ENCODE assay signal across 3 cellular contexts in the genomic region with DNA sequence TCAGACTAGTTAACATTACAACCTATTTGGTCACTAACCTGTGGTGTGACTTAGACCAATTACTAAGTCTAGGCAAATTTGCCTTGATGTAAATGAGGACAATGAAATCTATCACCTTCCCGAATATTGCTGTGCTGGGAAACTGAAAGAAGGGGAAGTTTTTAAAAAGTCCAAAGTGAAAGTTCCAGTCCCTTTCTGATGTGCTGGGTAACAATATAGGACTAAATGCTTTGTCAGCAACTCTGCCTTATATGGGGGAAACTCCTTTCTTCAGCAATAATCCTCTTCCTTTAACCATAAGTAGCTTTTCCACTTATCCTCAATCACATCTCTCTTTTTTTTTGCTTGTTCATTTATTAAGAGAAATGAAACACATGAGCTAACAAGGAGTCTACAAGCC.
TF ChIP-seq lines count a peak whose summit lies in the region.

No MANE protein-coding gene starts in this region.

TF ChIP-seq in IMR-90, 13 proteins besides CTCF, POLR2A, EP300 and RAD21:
- TF ChIP-seq MAFK (IDR thresholded peaks at IDR 0.05; ENCODE audit: low read depth, low read length) (peak; percentile 87), CEBPB (IDR thresholded peaks at IDR 0.05; ENCODE audit: low read depth, low read length) (no peak)

TF ChIP-seq in GM12878, 131 proteins besides CTCF, POLR2A, EP300 and RAD21:
- TF ChIP-seq TCF3 (IDR thresholded peaks at IDR 0.05; ENCODE audit: borderline replicate concordance, insufficient read depth, low read depth, low read length): no peak
- TF ChIP-seq PAX8 (IDR thresholded peaks at IDR 0.05): 0 out of 2 replicates have a peak, but pooled peaks have one; percentile 31
- no peak for TF ChIP-seq RELA (IDR thresholded peaks at IDR 0.05; ENCODE audit: borderline replicate concordance, partially characterized antibody)
- TF ChIP-seq SMARCA5 (IDR thresholded peaks at IDR 0.05): no peak
- no peak for TF ChIP-seq CEBPB (IDR thresholded peaks at IDR 0.05; ENCODE audit: borderline replicate concordance in 1 of 2, low read depth in 2 of 2, low read length in 2 of 2)
- TF ChIP-seq ZNF217 (IDR thresholded peaks at IDR 0.05): peak; percentile 15; the same call in 1 of the 2 replicates
- no peak for TF ChIP-seq SMAD1 (IDR thresholded peaks at IDR 0.05; ENCODE audit: low read depth, partially characterized antibody)
- TF ChIP-seq, protein P1, sequence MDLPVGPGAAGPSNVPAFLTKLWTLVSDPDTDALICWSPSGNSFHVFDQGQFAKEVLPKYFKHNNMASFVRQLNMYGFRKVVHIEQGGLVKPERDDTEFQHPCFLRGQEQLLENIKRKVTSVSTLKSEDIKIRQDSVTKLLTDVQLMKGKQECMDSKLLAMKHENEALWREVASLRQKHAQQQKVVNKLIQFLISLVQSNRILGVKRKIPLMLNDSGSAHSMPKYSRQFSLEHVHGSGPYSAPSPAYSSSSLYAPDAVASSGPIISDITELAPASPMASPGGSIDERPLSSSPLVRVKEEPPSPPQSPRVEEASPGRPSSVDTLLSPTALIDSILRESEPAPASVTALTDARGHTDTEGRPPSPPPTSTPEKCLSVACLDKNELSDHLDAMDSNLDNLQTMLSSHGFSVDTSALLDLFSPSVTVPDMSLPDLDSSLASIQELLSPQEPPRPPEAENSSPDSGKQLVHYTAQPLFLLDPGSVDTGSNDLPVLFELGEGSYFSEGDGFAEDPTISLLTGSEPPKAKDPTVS (IDR thresholded peaks at IDR 0.05; ENCODE audit: low read depth, low read length): no peak
- no peak for TF ChIP-seq ZZZ3 (IDR thresholded peaks at IDR 0.05; ENCODE audit: control insufficient read depth, insufficient read length, low read depth)
- no peak for TF ChIP-seq TARDBP (IDR thresholded peaks at IDR 0.05; ENCODE audit: borderline replicate concordance)
- TF ChIP-seq CHD2 (IDR thresholded peaks at IDR 0.05; ENCODE audit: borderline replicate concordance, low read depth, low read length): no peak
- TF ChIP-seq PML (IDR thresholded peaks at IDR 0.05; ENCODE audit: low read length): no peak
- TF ChIP-seq TCF7 (IDR thresholded peaks at IDR 0.05; ENCODE audit: borderline replicate concordance): no peak
- TF ChIP-seq FOXK2 (IDR thresholded peaks at IDR 0.05): no peak
- no peak for TF ChIP-seq TBL1XR1 (IDR thresholded peaks at IDR 0.05; ENCODE audit: low read depth, low read length)
- TF ChIP-seq NR2F1 (conservative IDR thresholded peaks at IDR 0.05): no peak
- TF ChIP-seq IKZF1 (conservative IDR thresholded peaks at IDR 0.05): no peak
- no peak for TF ChIP-seq MEF2B (IDR thresholded peaks at IDR 0.05; ENCODE audit: partially characterized antibody, poor library complexity, severe bottlenecking)
- TF ChIP-seq IKZF2 (IDR thresholded peaks at IDR 0.05): peak in 1 of 2 experiments; percentile 28; a peak in 1 of 4 replicates
- TF ChIP-seq ZNF207 (IDR thresholded peaks at IDR 0.05; ENCODE audit: borderline replicate concordance): no peak
- TF ChIP-seq, protein P2, sequence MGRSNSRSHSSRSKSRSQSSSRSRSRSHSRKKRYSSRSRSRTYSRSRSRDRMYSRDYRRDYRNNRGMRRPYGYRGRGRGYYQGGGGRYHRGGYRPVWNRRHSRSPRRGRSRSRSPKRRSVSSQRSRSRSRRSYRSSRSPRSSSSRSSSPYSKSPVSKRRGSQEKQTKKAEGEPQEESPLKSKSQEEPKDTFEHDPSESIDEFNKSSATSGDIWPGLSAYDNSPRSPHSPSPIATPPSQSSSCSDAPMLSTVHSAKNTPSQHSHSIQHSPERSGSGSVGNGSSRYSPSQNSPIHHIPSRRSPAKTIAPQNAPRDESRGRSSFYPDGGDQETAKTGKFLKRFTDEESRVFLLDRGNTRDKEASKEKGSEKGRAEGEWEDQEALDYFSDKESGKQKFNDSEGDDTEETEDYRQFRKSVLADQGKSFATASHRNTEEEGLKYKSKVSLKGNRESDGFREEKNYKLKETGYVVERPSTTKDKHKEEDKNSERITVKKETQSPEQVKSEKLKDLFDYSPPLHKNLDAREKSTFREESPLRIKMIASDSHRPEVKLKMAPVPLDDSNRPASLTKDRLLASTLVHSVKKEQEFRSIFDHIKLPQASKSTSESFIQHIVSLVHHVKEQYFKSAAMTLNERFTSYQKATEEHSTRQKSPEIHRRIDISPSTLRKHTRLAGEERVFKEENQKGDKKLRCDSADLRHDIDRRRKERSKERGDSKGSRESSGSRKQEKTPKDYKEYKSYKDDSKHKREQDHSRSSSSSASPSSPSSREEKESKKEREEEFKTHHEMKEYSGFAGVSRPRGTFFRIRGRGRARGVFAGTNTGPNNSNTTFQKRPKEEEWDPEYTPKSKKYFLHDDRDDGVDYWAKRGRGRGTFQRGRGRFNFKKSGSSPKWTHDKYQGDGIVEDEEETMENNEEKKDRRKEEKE (IDR thresholded peaks at IDR 0.05): peak; percentile 8; the same call in 1 of the 2 replicates
- TF ChIP-seq NR2C1 (IDR thresholded peaks at IDR 0.05): no peak
- no peak for TF ChIP-seq GABPA (IDR thresholded peaks at IDR 0.05; ENCODE audit: low read depth)
- TF ChIP-seq STAT1 (conservative IDR thresholded peaks at IDR 0.05): no peak
- TF ChIP-seq LARP7 (IDR thresholded peaks at IDR 0.05): no peak
- TF ChIP-seq BACH1 (IDR thresholded peaks at IDR 0.05; ENCODE audit: borderline replicate concordance): no peak
- TF ChIP-seq CREM (IDR thresholded peaks at IDR 0.05; ENCODE audit: low read depth): no peak
- TF ChIP-seq, protein P3, sequence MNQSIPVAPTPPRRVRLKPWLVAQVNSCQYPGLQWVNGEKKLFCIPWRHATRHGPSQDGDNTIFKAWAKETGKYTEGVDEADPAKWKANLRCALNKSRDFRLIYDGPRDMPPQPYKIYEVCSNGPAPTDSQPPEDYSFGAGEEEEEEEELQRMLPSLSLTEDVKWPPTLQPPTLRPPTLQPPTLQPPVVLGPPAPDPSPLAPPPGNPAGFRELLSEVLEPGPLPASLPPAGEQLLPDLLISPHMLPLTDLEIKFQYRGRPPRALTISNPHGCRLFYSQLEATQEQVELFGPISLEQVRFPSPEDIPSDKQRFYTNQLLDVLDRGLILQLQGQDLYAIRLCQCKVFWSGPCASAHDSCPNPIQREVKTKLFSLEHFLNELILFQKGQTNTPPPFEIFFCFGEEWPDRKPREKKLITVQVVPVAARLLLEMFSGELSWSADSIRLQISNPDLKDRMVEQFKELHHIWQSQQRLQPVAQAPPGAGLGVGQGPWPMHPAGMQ (IDR thresholded peaks at IDR 0.05; ENCODE audit: borderline replicate concordance): no peak
- TF ChIP-seq CREB1 (IDR thresholded peaks at IDR 0.05; ENCODE audit: low read depth): no peak
- TF ChIP-seq, protein P4, sequence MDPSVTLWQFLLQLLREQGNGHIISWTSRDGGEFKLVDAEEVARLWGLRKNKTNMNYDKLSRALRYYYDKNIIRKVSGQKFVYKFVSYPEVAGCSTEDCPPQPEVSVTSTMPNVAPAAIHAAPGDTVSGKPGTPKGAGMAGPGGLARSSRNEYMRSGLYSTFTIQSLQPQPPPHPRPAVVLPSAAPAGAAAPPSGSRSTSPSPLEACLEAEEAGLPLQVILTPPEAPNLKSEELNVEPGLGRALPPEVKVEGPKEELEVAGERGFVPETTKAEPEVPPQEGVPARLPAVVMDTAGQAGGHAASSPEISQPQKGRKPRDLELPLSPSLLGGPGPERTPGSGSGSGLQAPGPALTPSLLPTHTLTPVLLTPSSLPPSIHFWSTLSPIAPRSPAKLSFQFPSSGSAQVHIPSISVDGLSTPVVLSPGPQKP (IDR thresholded peaks at IDR 0.05; ENCODE audit: low read depth, low read length): no peak

TF ChIP-seq in GM23338, 12 proteins besides CTCF, POLR2A, EP300 and RAD21:
- TF ChIP-seq ZNF331 (CRISPR knock-in tag; IDR thresholded peaks at IDR 0.05; ENCODE audit: low read depth): no peak
- TF ChIP-seq, protein P5, sequence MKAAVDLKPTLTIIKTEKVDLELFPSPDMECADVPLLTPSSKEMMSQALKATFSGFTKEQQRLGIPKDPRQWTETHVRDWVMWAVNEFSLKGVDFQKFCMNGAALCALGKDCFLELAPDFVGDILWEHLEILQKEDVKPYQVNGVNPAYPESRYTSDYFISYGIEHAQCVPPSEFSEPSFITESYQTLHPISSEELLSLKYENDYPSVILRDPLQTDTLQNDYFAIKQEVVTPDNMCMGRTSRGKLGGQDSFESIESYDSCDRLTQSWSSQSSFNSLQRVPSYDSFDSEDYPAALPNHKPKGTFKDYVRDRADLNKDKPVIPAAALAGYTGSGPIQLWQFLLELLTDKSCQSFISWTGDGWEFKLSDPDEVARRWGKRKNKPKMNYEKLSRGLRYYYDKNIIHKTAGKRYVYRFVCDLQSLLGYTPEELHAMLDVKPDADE (IDR thresholded peaks at IDR 0.05): no peak
- TF ChIP-seq STAT1 (IDR thresholded peaks at IDR 0.05; ENCODE audit: unreplicated experiment): no peak
- TF ChIP-seq NANOG (IDR thresholded peaks at IDR 0.05; ENCODE audit: borderline replicate concordance): no peak
- TF ChIP-seq ZNF114 (CRISPR knock-in tag; IDR thresholded peaks at IDR 0.05): no peak
